8 cellular contexts compared by ENCODE assay signal in the genomic region with DNA sequence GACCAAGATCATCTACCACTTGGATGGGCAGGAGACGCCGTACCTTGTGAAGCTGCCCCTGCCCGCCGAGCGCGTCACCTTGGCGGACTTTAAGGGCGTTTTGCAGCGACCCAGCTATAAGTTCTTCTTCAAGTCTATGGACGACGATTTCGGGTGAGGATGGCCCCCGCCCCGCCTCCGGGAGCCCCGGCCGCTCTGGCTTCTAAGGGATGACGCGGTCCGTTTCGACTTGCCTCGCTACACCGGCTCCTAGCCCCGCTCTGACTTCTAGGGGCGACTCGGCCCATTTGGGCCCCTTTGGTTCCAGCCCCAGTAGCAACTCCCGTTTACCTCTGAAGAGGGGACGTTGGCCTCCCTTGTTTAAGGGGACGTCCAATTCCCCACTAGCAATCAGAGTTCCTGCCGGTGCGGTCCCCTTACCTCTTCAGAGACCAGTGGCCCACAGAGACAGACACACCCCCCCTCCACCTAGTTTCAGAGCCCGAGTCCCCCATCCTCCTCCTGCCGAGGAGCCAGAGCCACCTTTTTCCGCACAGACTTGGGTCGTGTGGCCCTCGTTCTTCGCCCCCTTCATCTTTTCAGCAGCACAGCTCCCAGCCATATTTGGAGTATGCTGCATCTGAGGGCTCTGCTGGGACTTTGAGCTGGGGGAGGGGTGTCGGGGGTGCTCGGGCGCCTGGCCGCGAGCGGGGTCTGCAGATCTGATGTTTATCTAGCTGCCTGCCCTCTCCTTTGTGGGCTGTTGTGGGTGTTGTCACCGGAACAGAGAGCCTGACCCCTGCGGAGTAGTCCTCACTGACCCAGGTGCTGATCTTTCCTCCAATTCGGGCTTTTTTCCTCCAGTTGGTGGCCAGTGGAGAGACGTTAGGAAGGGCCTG. TPM values are rescaled to one million over a fixed set of nuclear protein-coding genes. Genes with fewer than 3 reads are reported as not detected.
DNase-seq lines count a peak whose midpoint lies in the region; ATAC-seq, FAIRE-seq and TF ChIP-seq lines count a peak whose summit lies in the region.

No MANE protein-coding gene starts in this region.

- no peaks in the 10 kb centered on the region for H3K9me3 Mint-ChIP-seq in CD4-positive, alpha-beta T cell
- H3K9me3 Mint-ChIP-seq in activated B cell treated with CpG ODN at 0.5 μM for 24 hours = no peaks in the 10 kb centered on the region
- H3K9me3 Mint-ChIP-seq in stimulated activated effector memory CD8-positive, alpha-beta T cell treated with anti-CD3 and anti-CD28 coated beads, Interleukin-12 subunit alpha, Interleukin-12 subunit beta, amount 100 ng/mL, for 72 hours = no peaks in the 10 kb centered on the region

- FAIRE-seq in D721Med (lab: Jason Lieb, UNC) = no peak

- H3K4me1 ChIP-seq in colonic mucosa = peaks cover 9% of the 10 kb centered on the region

- CTCF ChIA-PET in CD4-positive, alpha-beta T cell (lab: Charles Lee) = interaction anchor here (1.3 kb wide), 1 partner anchor 20 kb away, joined by 4 read pairs; a partner anchor contains a TSS
- CTCF ChIA-PET in activated B cell treated with CpG ODN at 0.5 μM for 24 hours (lab: Charles Lee) = interaction anchor here (0.9 kb wide), 1 partner anchor 10 kb away, joined by 4 read pairs; no protein-coding TSS in a partner anchor

- H3K27me3 ChIP-seq in CD4-positive, alpha-beta T cell (ENCODE audit: control insufficient read depth, insufficient read depth, low read length) = no peaks in the 10 kb centered on the region
- H3K27me3 ChIP-seq in colonic mucosa = no peaks in the 10 kb centered on the region

- peak overlapping the region; percentile 81 for H3K27ac Mint-ChIP-seq in CD4-positive, alpha-beta T cell
- peak overlapping the region; percentile 77 for H3K27ac Mint-ChIP-seq in activated B cell treated with CpG ODN at 0.5 μM for 24 hours
- peak overlapping the region; percentile 90 for H3K27ac Mint-ChIP-seq in stimulated activated effector memory CD8-positive, alpha-beta T cell treated with anti-CD3 and anti-CD28 coated beads, Interleukin-12 subunit alpha, Interleukin-12 subunit beta, amount 100 ng/mL, for 72 hours

- peak in 5 of 10 experiments; percentile 23 to 56 (median 33) for DNase-seq in CD4-positive, alpha-beta T cell
- DNase-seq in activated B cell treated with CpG ODN at 0.5 μM for 24 hours (no peak), colonic mucosa (peak; percentile 50), lower leg skin (ENCODE audit: low spot score in 2 of 2) (peak in 1 of 2 donors; percentile 90), D721Med (ENCODE audit: insufficient read length, low spot score) (no peak)
- peak in 1 of 2 donors; percentile 34 for DNase-seq in stimulated activated effector memory CD8-positive, alpha-beta T cell treated with anti-CD3 and anti-CD28 coated beads, Interleukin-12 subunit alpha, Interleukin-12 subunit beta, amount 100 ng/mL, for 72 hours (ENCODE audit: low spot score in 2 of 2)

- no peak for TF ChIP-seq POLR2A in lower leg skin (IDR thresholded peaks at IDR 0.05)

- intact Hi-C loops in CD4-positive, alpha-beta T cell (cut with DNase I, micrococcal nuclease) = loop anchor here in 1 of 2 experiments (1.0 to 2.0 kb wide), 3 partner anchors 17 to 30 kb away; a partner anchor contains a TSS
- intact Hi-C loops in activated B cell treated with CpG ODN at 0.5 μM for 24 hours (cut with micrococcal nuclease) (loop anchor here (1.0 kb wide), 5 partner anchors 18 to 143 kb away; a partner anchor contains a TSS), colonic mucosa (cut with DNase I) (loop anchor here (10.0 kb wide), 1 partner anchor 261 kb away; no protein-coding TSS in a partner anchor), lower leg skin (cut with DNase I; ENCODE audit: low total_unique reads) (no loop called here)

- POLR2A ChIA-PET in CD4-positive, alpha-beta T cell (lab: Charles Lee) = interaction anchor here (0.6 to 1.8 kb wide), 7 partner anchors 19 to 271 kb away, joined by 3 to 13 read pairs (median 4); a partner anchor contains a TSS
- POLR2A ChIA-PET in activated B cell treated with CpG ODN at 0.5 μM for 24 hours (lab: Charles Lee) = interaction anchor here (0.7 to 2.1 kb wide), 5 partner anchors 12 to 207 kb away, joined by 4 to 10 read pairs (median 5); a partner anchor contains a TSS

- WGBS in lower leg skin, 2 donors = 0 to 1% methylated on average over 36 to 46 of the region's 47 CpGs

- no peak overlapping the region for H3K27ac ChIP-seq in CD4-positive, alpha-beta T cell (ENCODE audit: low read depth, low read length)
- H3K27ac ChIP-seq in colonic mucosa = peak overlapping the region; percentile 88

- peak; percentile 59 for ATAC-seq in CD4-positive, alpha-beta T cell (ENCODE audit: poor library complexity)
- ATAC-seq in GM19455 (IDR thresholded peaks at IDR 0.05; ENCODE audit: unreplicated experiment) (peak; percentile 42), HG03571 (IDR thresholded peaks at IDR 0.05; ENCODE audit: unreplicated experiment) (peak; percentile 23), activated B cell treated with CpG ODN at 0.5 μM for 24 hours (ENCODE audit: low read depth) (peak; percentile 50)
- peak; percentile 79 for ATAC-seq in stimulated activated effector memory CD8-positive, alpha-beta T cell treated with anti-CD3 and anti-CD28 coated beads, Interleukin-12 subunit alpha, Interleukin-12 subunit beta, amount 100 ng/mL, for 72 hours

- H3K4me3 ChIP-seq in colonic mucosa = peak overlapping the region; percentile 88
- peak overlapping the region; percentile 65 for H3K4me3 ChIP-seq in lower leg skin (ENCODE audit: low read depth, poor library complexity, severe bottlenecking)

- H3K4me1 Mint-ChIP-seq in CD4-positive, alpha-beta T cell (ENCODE audit: low read depth) = peaks cover 50% of the 10 kb centered on the region
- H3K4me1 Mint-ChIP-seq in activated B cell treated with CpG ODN at 0.5 μM for 24 hours = peaks cover 27% of the 10 kb centered on the region
- peaks cover 37% of the 10 kb centered on the region for H3K4me1 Mint-ChIP-seq in stimulated activated effector memory CD8-positive, alpha-beta T cell treated with anti-CD3 and anti-CD28 coated beads, Interleukin-12 subunit alpha, Interleukin-12 subunit beta, amount 100 ng/mL, for 72 hours

- H3K36me3 Mint-ChIP-seq in CD4-positive, alpha-beta T cell (ENCODE audit: low read depth) = peaks cover 8% of the 10 kb centered on the region
- peaks cover 5% of the 10 kb centered on the region for H3K36me3 Mint-ChIP-seq in activated B cell treated with CpG ODN at 0.5 μM for 24 hours (ENCODE audit: low read depth)
- peaks cover 30% of the 10 kb centered on the region for H3K36me3 Mint-ChIP-seq in stimulated activated effector memory CD8-positive, alpha-beta T cell treated with anti-CD3 and anti-CD28 coated beads, Interleukin-12 subunit alpha, Interleukin-12 subunit beta, amount 100 ng/mL, for 72 hours

- TF ChIP-seq CTCF in CD4-positive, alpha-beta T cell (IDR thresholded peaks at IDR 0.05) = no peak
- TF ChIP-seq CTCF in activated B cell treated with CpG ODN at 0.5 μM for 24 hours (IDR thresholded peaks at IDR 0.05) (no peak), colonic mucosa (IDR thresholded peaks at IDR 0.05) (no peak), lower leg skin (IDR thresholded peaks at IDR 0.05) (no peak), D721Med (IDR thresholded peaks at IDR 0.05; ENCODE audit: insufficient read depth, missing control alignments) (no peak)

- no peaks in the 10 kb centered on the region for H3K27me3 Mint-ChIP-seq in CD4-positive, alpha-beta T cell
- no peaks in the 10 kb centered on the region for H3K27me3 Mint-ChIP-seq in activated B cell treated with CpG ODN at 0.5 μM for 24 hours

- no peaks in the 10 kb centered on the region for H3K36me3 ChIP-seq in colonic mucosa

- peak overlapping the region; percentile 90 for H3K9ac ChIP-seq in colonic mucosa (ENCODE audit: low read depth in 2 of 2, low read length in 2 of 2)

- no peaks in the 10 kb centered on the region for H3K9me3 ChIP-seq in CD4-positive, alpha-beta T cell (ENCODE audit: control insufficient read depth, low read length)
- H3K9me3 ChIP-seq in colonic mucosa = no peaks in the 10 kb centered on the region

- peak overlapping the region; percentile 95 for H3K4me3 Mint-ChIP-seq in CD4-positive, alpha-beta T cell
- peak overlapping the region; percentile 91 for H3K4me3 Mint-ChIP-seq in activated B cell treated with CpG ODN at 0.5 μM for 24 hours
- peak overlapping the region; percentile 89 for H3K4me3 Mint-ChIP-seq in stimulated activated effector memory CD8-positive, alpha-beta T cell treated with anti-CD3 and anti-CD28 coated beads, Interleukin-12 subunit alpha, Interleukin-12 subunit beta, amount 100 ng/mL, for 72 hours

RNA-seq across cellular contexts. Expression of a gene that starts 0.7 kb away (rescaled TPM):
- total RNA-seq in CD4-positive, alpha-beta T cell = 10 to 100 TPM; 30.0 to 31.7 TPM
- total RNA-seq in activated B cell treated with CpG ODN at 0.5 μM for 24 hours (52.1 and 54.2 TPM in 2 replicates), colonic mucosa (10 to 100 TPM; 60.8 to 64.6 TPM), lower leg skin (10 to 100 TPM; 37.9 to 81.9 (median 42.4) TPM)

RNA-seq across cellular contexts. Expression of a gene that starts 18.8 kb away (rescaled TPM):
- total RNA-seq in CD4-positive, alpha-beta T cell = 100 to 1,000 TPM; 123 to 136 TPM
- total RNA-seq in activated B cell treated with CpG ODN at 0.5 μM for 24 hours = 169 and 177 TPM in 2 replicates
- 100 to 1,000 TPM; 206 to 255 TPM for total RNA-seq in colonic mucosa
- 100 to 1,000 TPM; 109 to 168 (median 122) TPM for total RNA-seq in lower leg skin

RNA-seq across cellular contexts. Expression of a gene that starts 20.7 kb away (rescaled TPM):
- total RNA-seq in CD4-positive, alpha-beta T cell = 10 to 100 TPM; 53.6 TPM
- total RNA-seq in activated B cell treated with CpG ODN at 0.5 μM for 24 hours (72.0 and 74.2 TPM in 2 replicates), colonic mucosa (10 to 100 TPM; 36.0 to 58.3 TPM), lower leg skin (10 to 100 TPM; 36.5 to 52.5 (median 40.1) TPM)

RNA-seq across cellular contexts. Expression of a gene that starts 30.1 kb away (rescaled TPM):
- 100 to 1,000 TPM; 163 to 166 TPM for total RNA-seq in CD4-positive, alpha-beta T cell
- total RNA-seq in activated B cell treated with CpG ODN at 0.5 μM for 24 hours (78.0 and 86.7 TPM in 2 replicates), colonic mucosa (10 to 100 TPM; 54.6 to 82.4 TPM), lower leg skin (10 to 100 TPM; 47.6 to 62.9 (median 53.6) TPM)

RNA-seq across cellular contexts. Expression of a gene that starts 59.0 kb away (rescaled TPM):
- not detected for total RNA-seq in CD4-positive, alpha-beta T cell
- total RNA-seq in activated B cell treated with CpG ODN at 0.5 μM for 24 hours (not detected in 2 replicates), colonic mucosa (under 1 TPM; 0.13 to 0.52 TPM), lower leg skin (not detected)

Comparison
In these comparisons a context has a peak if more than half of its experiments do, and no peak if none do; other contexts are left out.
1. ATAC-seq: peak in every context shown above with its lines; median percentile 79 in stimulated activated effector memory CD8-positive, alpha-beta T cell treated with anti-CD3 and anti-CD28 coated beads, Interleukin-12 subunit alpha, Interleukin-12 subunit beta, amount 100 ng/mL, for 72 hours; 59 in CD4-positive, alpha-beta T cell; 50 in activated B cell treated with CpG ODN at 0.5 μM for 24 hours; 42 in GM19455; 23 in HG03571.